ENCODE assay signal across 7 cellular contexts in genomic region chr14:53295985-53296582, GRCh38.
DNase-seq lines count a peak whose midpoint lies in the region; ATAC-seq and TF ChIP-seq lines count a peak whose summit lies in the region.

No MANE protein-coding gene starts in this region.

- DNase-seq in Caki2 (ENCODE audit: low read depth) = peak; percentile 14
- peak; percentile 5 for DNase-seq in NT2/D1 (ENCODE audit: low read depth, low spot score)
- no peak for DNase-seq in endodermal cell
- no peak for DNase-seq in GDM1 (lab: John Stamatoyannopoulos, UW)

- no peak overlapping the region for H3K4me3 ChIP-seq in NT2/D1 (ENCODE audit: insufficient read length, low read depth)
- H3K4me3 ChIP-seq in endodermal cell (ENCODE audit: low read length) = no peak overlapping the region
- no peak overlapping the region for H3K4me3 ChIP-seq in neural cell (ENCODE audit: low read length)

- no peaks in the 10 kb centered on the region for H3K27me3 ChIP-seq in NT2/D1 (ENCODE audit: insufficient read depth, insufficient read length)
- no peaks in the 10 kb centered on the region for H3K27me3 ChIP-seq in endodermal cell (ENCODE audit: control insufficient read depth, insufficient read depth, low read length, poor library complexity, severe bottlenecking)
- H3K27me3 ChIP-seq in neural cell (ENCODE audit: insufficient read depth, low read depth, low read length) = no peaks in the 10 kb centered on the region

- WGBS in endodermal cell (ENCODE audit: insufficient coverage in 1 of 2, insufficient read length in 1 of 2), 2 experiments = 0 to 71% methylated on average over 1 to 9 of the region's 9 CpGs

- no peaks in the 10 kb centered on the region for H3K36me3 Mint-ChIP-seq in endodermal cell (ENCODE audit: low read depth)

- H3K27ac Mint-ChIP-seq in endodermal cell = no peak overlapping the region

- peaks cover 2% of the 10 kb centered on the region for H3K9me3 Mint-ChIP-seq in endodermal cell

- H3K4me3 Mint-ChIP-seq in endodermal cell = no peak overlapping the region

- no peak overlapping the region for H3K9ac ChIP-seq in NT2/D1 (ENCODE audit: insufficient read length, low read depth)
- no peak overlapping the region for H3K9ac ChIP-seq in endodermal cell (ENCODE audit: extremely low read depth, low read length, poor library complexity, severe bottlenecking)
- H3K9ac ChIP-seq in neural cell (ENCODE audit: low read length) = no peak overlapping the region

- TF ChIP-seq EP300 in neural cell (conservative IDR thresholded peaks at IDR 0.05; ENCODE audit: poor library complexity, severe bottlenecking) = no peak

- TF ChIP-seq CTCF in endodermal cell (conservative IDR thresholded peaks at IDR 0.05) = peak; percentile 85
- peak; percentile 61 for TF ChIP-seq CTCF in neural cell (IDR thresholded peaks at IDR 0.05; ENCODE audit: poor library complexity, severe bottlenecking)

- H3K9me2 ChIP-seq in neural cell (ENCODE audit: insufficient read depth, low read length) = no peaks in the 10 kb centered on the region

- ATAC-seq in GM18511 (IDR thresholded peaks at IDR 0.05; ENCODE audit: unreplicated experiment) (peak; percentile 50), HG02840 (IDR thresholded peaks at IDR 0.05; ENCODE audit: low FRiP score, unreplicated experiment) (no peak)

- H3K4me1 Mint-ChIP-seq in endodermal cell = no peaks in the 10 kb centered on the region

- H3K9me3 ChIP-seq in NT2/D1 (ENCODE audit: insufficient read depth, low read length) (no peaks in the 10 kb centered on the region), endodermal cell (ENCODE audit: control insufficient read depth, low read length) (no peaks in the 10 kb centered on the region), neural cell (ENCODE audit: low read length) (no peaks in the 10 kb centered on the region)

- H3K4me1 ChIP-seq in NT2/D1 (ENCODE audit: insufficient read depth, insufficient read length) (no peaks in the 10 kb centered on the region), endodermal cell (ENCODE audit: control insufficient read depth, insufficient read depth, low read length) (no peaks in the 10 kb centered on the region)

- H3K27me3 Mint-ChIP-seq in endodermal cell (ENCODE audit: insufficient read depth) = no peaks in the 10 kb centered on the region

- H3F3A ChIP-seq in neural cell (ENCODE audit: insufficient read depth, low read length, poor library complexity, severe bottlenecking) = no peaks in the 10 kb centered on the region

- H4K20me1 ChIP-seq in neural cell (ENCODE audit: insufficient read depth) = no peaks in the 10 kb centered on the region

- H3K27ac ChIP-seq in endodermal cell (ENCODE audit: low read depth, low read length) = no peak overlapping the region
- no peak overlapping the region for H3K27ac ChIP-seq in neural cell (ENCODE audit: low read length)

- no peaks in the 10 kb centered on the region for H3K36me3 ChIP-seq in NT2/D1 (ENCODE audit: insufficient read depth, insufficient read length, low read length)
- H3K36me3 ChIP-seq in endodermal cell (ENCODE audit: control insufficient read depth, insufficient read depth, low read length) = no peaks in the 10 kb centered on the region
- H3K36me3 ChIP-seq in neural cell (ENCODE audit: insufficient read depth, low read length) = no peaks in the 10 kb centered on the region

- no peak overlapping the region for H2AFZ ChIP-seq in neural cell (ENCODE audit: low read depth, low read length)

- no peaks in the 10 kb centered on the region for H3K79me2 ChIP-seq in neural cell (replicated peaks; ENCODE audit: insufficient read depth, low read length)

- peak; percentile 45 for TF ChIP-seq RAD21 in neural cell (conservative IDR thresholded peaks at IDR 0.05)

- no peak overlapping the region for H3K4me2 ChIP-seq in neural cell (ENCODE audit: low read length)

- in situ Hi-C loops in Caki2 (cut with HindIII; ENCODE audit: low pct_unique_long_range_greater_than_20kb, low sequenced_read_pairs) = no loop called here

TF ChIP-seq in neural cell, 6 proteins besides CTCF, POLR2A, EP300 and RAD21:
- TF ChIP-seq SMC3 (conservative IDR thresholded peaks at IDR 0.05; ENCODE audit: poor library complexity) = peak; percentile 68
- TF ChIP-seq MXI1 (conservative IDR thresholded peaks at IDR 0.05; ENCODE audit: poor library complexity, severe bottlenecking) = no peak

Comparison
In these comparisons a context has a peak if more than half of its experiments do, and no peak if none do; other contexts are left out.
1. DNase-seq: peak in Caki2 (single experiment) and NT2/D1 (single experiment); none in endodermal cell (single experiment) and GDM1 (single experiment).